ENCODE assay signal across 9 cellular contexts in genomic region chr17:79832211-79833109, GRCh38. TPM values are rescaled to one million over a fixed set of nuclear protein-coding genes. Genes with fewer than 3 reads are reported as not detected.
DNase-seq lines count a peak whose midpoint lies in the region; ATAC-seq and TF ChIP-seq lines count a peak whose summit lies in the region.
"Had no signal": no experiment of that assay in that cellular context is flagged by ENCODE, and none has a peak within 500 bp of the region (broad histone marks: within the 10 kb centered on the region; RNA-seq: fewer than 3 reads in every experiment).

No MANE protein-coding gene starts in this region.

- peaks cover 22% of the 10 kb centered on the region for H3K36me3 Mint-ChIP-seq in activated naive CD4-positive, alpha-beta T cell treated with anti-CD3 and anti-CD28 coated beads, Interleukin-2, amount 10 ng/mL, durations not matched to agents 7 days and 5 days
- H3K36me3 Mint-ChIP-seq in activated naive CD4-positive, alpha-beta T cell treated with anti-CD3 and anti-CD28 coated beads for 36 hours (ENCODE audit: low read depth) = peaks cover 14% of the 10 kb centered on the region
- H3K36me3 Mint-ChIP-seq in dendritic cell treated with granulocyte-macrophage colony-stimulating factor and Interleukin-4, amounts not matched to agents 40 ng/mL and 50 ng/mL, for 4 days (ENCODE audit: low read depth) = peaks cover 46% of the 10 kb centered on the region

- intact Hi-C loops in activated naive CD4-positive, alpha-beta T cell treated with anti-CD3 and anti-CD28 coated beads for 36 hours (cut with micrococcal nuclease) = no loop called here
- intact Hi-C loops in dendritic cell treated with granulocyte-macrophage colony-stimulating factor and Interleukin-4, amounts not matched to agents 40 ng/mL and 50 ng/mL, for 4 days (cut with micrococcal nuclease) = no loop called here
- intact Hi-C loops in lower lobe of right lung (cut with DNase I) = no loop called here

- H3K27me3 ChIP-seq in lower lobe of right lung (ENCODE audit: low read depth) (no peaks in the 10 kb centered on the region), upper lobe of left lung (no peaks in the 10 kb centered on the region)

- WGBS in upper lobe of left lung, 2 donors = 33 to 44% methylated on average over 20 to 21 of the region's 73 CpGs

- H3K9me3 Mint-ChIP-seq in activated naive CD4-positive, alpha-beta T cell treated with anti-CD3 and anti-CD28 coated beads, Interleukin-2, amount 10 ng/mL, durations not matched to agents 7 days and 5 days = no peaks in the 10 kb centered on the region
- H3K9me3 Mint-ChIP-seq in activated naive CD4-positive, alpha-beta T cell treated with anti-CD3 and anti-CD28 coated beads for 36 hours = no peaks in the 10 kb centered on the region
- no peaks in the 10 kb centered on the region for H3K9me3 Mint-ChIP-seq in dendritic cell treated with granulocyte-macrophage colony-stimulating factor and Interleukin-4, amounts not matched to agents 40 ng/mL and 50 ng/mL, for 4 days

- H3K36me3 ChIP-seq in lower lobe of right lung (peaks cover 22% of the 10 kb centered on the region), upper lobe of left lung (peaks cover 9 to 28% (median 19%) of the 10 kb centered on the region in 4 donors)

- in situ Hi-C loops in GM13976 (cut with MboI; ENCODE audit: low sequenced_read_pairs, unreplicated experiment) = no loop called here

- H3K4me3 ChIP-seq in lower lobe of right lung (peak overlapping the region; percentile 44), upper lobe of left lung (peak overlapping the region in 3 of 4 donors; percentile 22 to 44 (median 43))

- no peak for TF ChIP-seq POLR2A in upper lobe of left lung (IDR thresholded peaks at IDR 0.05)

- H3K4me3 Mint-ChIP-seq in activated naive CD4-positive, alpha-beta T cell treated with anti-CD3 and anti-CD28 coated beads, Interleukin-2, amount 10 ng/mL, durations not matched to agents 7 days and 5 days = peak overlapping the region; percentile 28
- H3K4me3 Mint-ChIP-seq in activated naive CD4-positive, alpha-beta T cell treated with anti-CD3 and anti-CD28 coated beads for 36 hours = no peak overlapping the region
- H3K4me3 Mint-ChIP-seq in dendritic cell treated with granulocyte-macrophage colony-stimulating factor and Interleukin-4, amounts not matched to agents 40 ng/mL and 50 ng/mL, for 4 days = peak overlapping the region; percentile 57

- peaks cover 25% of the 10 kb centered on the region for H3K27me3 Mint-ChIP-seq in activated naive CD4-positive, alpha-beta T cell treated with anti-CD3 and anti-CD28 coated beads, Interleukin-2, amount 10 ng/mL, durations not matched to agents 7 days and 5 days
- H3K27me3 Mint-ChIP-seq in activated naive CD4-positive, alpha-beta T cell treated with anti-CD3 and anti-CD28 coated beads for 36 hours (ENCODE audit: low read depth) = no peaks in the 10 kb centered on the region
- peaks cover 9% of the 10 kb centered on the region for H3K27me3 Mint-ChIP-seq in dendritic cell treated with granulocyte-macrophage colony-stimulating factor and Interleukin-4, amounts not matched to agents 40 ng/mL and 50 ng/mL, for 4 days

- peaks cover 53% of the 10 kb centered on the region for H3K4me1 Mint-ChIP-seq in activated naive CD4-positive, alpha-beta T cell treated with anti-CD3 and anti-CD28 coated beads, Interleukin-2, amount 10 ng/mL, durations not matched to agents 7 days and 5 days
- H3K4me1 Mint-ChIP-seq in activated naive CD4-positive, alpha-beta T cell treated with anti-CD3 and anti-CD28 coated beads for 36 hours (ENCODE audit: low read depth) = peaks cover 26% of the 10 kb centered on the region
- peaks cover 93% of the 10 kb centered on the region for H3K4me1 Mint-ChIP-seq in dendritic cell treated with granulocyte-macrophage colony-stimulating factor and Interleukin-4, amounts not matched to agents 40 ng/mL and 50 ng/mL, for 4 days (ENCODE audit: low read depth)

- H3K27ac ChIP-seq in lower lobe of right lung = peak overlapping the region; percentile 31
- peak overlapping the region in 3 of 4 donors; percentile 44 to 77 (median 70) for H3K27ac ChIP-seq in upper lobe of left lung
- H3K27ac ChIP-seq: KMS-11 had no signal

- no peak for DNase-seq in activated naive CD4-positive, alpha-beta T cell treated with anti-CD3 and anti-CD28 coated beads, Interleukin-2, amount 10 ng/mL, durations not matched to agents 7 days and 5 days
- no peak for DNase-seq in activated naive CD4-positive, alpha-beta T cell treated with anti-CD3 and anti-CD28 coated beads for 36 hours
- DNase-seq in lower lobe of right lung (peak; percentile 56), upper lobe of left lung (peak in 1 of 2 donors; percentile 89), GM13976 (ENCODE audit: low spot score) (no peak)

- no peak for TF ChIP-seq EP300 in upper lobe of left lung (IDR thresholded peaks at IDR 0.05)

- H3K4me1 ChIP-seq in lower lobe of right lung (peaks cover 69% of the 10 kb centered on the region), upper lobe of left lung (peaks cover 55 to 82% (median 60%) of the 10 kb centered on the region in 4 donors)

- ATAC-seq in lower lobe of right lung = peak; percentile 18 to 39
- peak; percentile 5 to 32 for ATAC-seq in upper lobe of left lung (ENCODE audit: low FRiP score in 2 of 2)
- ATAC-seq in GM21717 (IDR thresholded peaks at IDR 0.05; ENCODE audit: unreplicated experiment) = no peak
- no peak for ATAC-seq in HG02678 (IDR thresholded peaks at IDR 0.05; ENCODE audit: unreplicated experiment)

- CTCF ChIA-PET in activated naive CD4-positive, alpha-beta T cell treated with anti-CD3 and anti-CD28 coated beads, Interleukin-2, amount 10 ng/mL, durations not matched to agents 7 days and 5 days (lab: Charles Lee) = interaction anchor here (1.6 kb wide), 1 partner anchor 8 kb away, joined by 7 read pairs; no protein-coding TSS in a partner anchor
- CTCF ChIA-PET in activated naive CD4-positive, alpha-beta T cell treated with anti-CD3 and anti-CD28 coated beads for 36 hours (lab: Charles Lee) = interaction anchor here (0.9 kb wide), 1 partner anchor 161 kb away, joined by 3 read pairs; no protein-coding TSS in a partner anchor

- no peak for TF ChIP-seq CTCF in lower lobe of right lung (IDR thresholded peaks at IDR 0.05)
- no peak for TF ChIP-seq CTCF in upper lobe of left lung (IDR thresholded peaks at IDR 0.05)
- TF ChIP-seq CTCF in GM13976 (IDR thresholded peaks at IDR 0.05; ENCODE audit: borderline replicate concordance, control extremely low read depth, extremely low read depth, insufficient read depth, missing control alignments) = no peak

- H3K27ac Mint-ChIP-seq in activated naive CD4-positive, alpha-beta T cell treated with anti-CD3 and anti-CD28 coated beads, Interleukin-2, amount 10 ng/mL, durations not matched to agents 7 days and 5 days = no peak overlapping the region
- no peak overlapping the region for H3K27ac Mint-ChIP-seq in activated naive CD4-positive, alpha-beta T cell treated with anti-CD3 and anti-CD28 coated beads for 36 hours
- peak overlapping the region; percentile 79 for H3K27ac Mint-ChIP-seq in dendritic cell treated with granulocyte-macrophage colony-stimulating factor and Interleukin-4, amounts not matched to agents 40 ng/mL and 50 ng/mL, for 4 days

- H3K9me3 ChIP-seq in lower lobe of right lung = no peaks in the 10 kb centered on the region
- H3K9me3 ChIP-seq in upper lobe of left lung = no peaks in the 10 kb centered on the region

RNA-seq across cellular contexts. Expression of gene CBX4, which starts 6.8 kb away (rescaled TPM):
- 10 to 100 TPM; 22.7 to 26.3 TPM for total RNA-seq in activated naive CD4-positive, alpha-beta T cell treated with anti-CD3 and anti-CD28 coated beads for 36 hours
- total RNA-seq in lower lobe of right lung (20.6 TPM), upper lobe of left lung (10 to 100 TPM; 17.0 to 33.3 (median 25.0) TPM)

RNA-seq across cellular contexts. Expression of gene CBX8, which starts 35.6 kb away (rescaled TPM):
- total RNA-seq in activated naive CD4-positive, alpha-beta T cell treated with anti-CD3 and anti-CD28 coated beads for 36 hours = 1 to 10 TPM; 3.8 to 3.9 TPM
- total RNA-seq in lower lobe of right lung (5.8 TPM), upper lobe of left lung (10 to 100 TPM in 1 of 6 donors, 1 to 10 TPM in 5; 2.0 to 16.8 (median 8.8) TPM)

RNA-seq across cellular contexts. Expression of gene CBX2, which starts 54.5 kb away (rescaled TPM):
- 1 to 10 TPM; 5.2 to 5.8 TPM for total RNA-seq in activated naive CD4-positive, alpha-beta T cell treated with anti-CD3 and anti-CD28 coated beads for 36 hours
- total RNA-seq in lower lobe of right lung (3.9 TPM), upper lobe of left lung (1 to 10 TPM in 5 of 6 donors, under 1 TPM in 1; 0.89 to 4.7 (median 1.5) TPM)

Comparison
In these comparisons a context has a peak if more than half of its experiments do, and no peak if none do; other contexts are left out.
1. ATAC-seq: peak in lower lobe of right lung (2 of 2) and upper lobe of left lung (2 of 2); none in GM21717 (single experiment) and HG02678 (single experiment).